Comparison of ENCODE assay signal across 8 cellular contexts in the genomic region with DNA sequence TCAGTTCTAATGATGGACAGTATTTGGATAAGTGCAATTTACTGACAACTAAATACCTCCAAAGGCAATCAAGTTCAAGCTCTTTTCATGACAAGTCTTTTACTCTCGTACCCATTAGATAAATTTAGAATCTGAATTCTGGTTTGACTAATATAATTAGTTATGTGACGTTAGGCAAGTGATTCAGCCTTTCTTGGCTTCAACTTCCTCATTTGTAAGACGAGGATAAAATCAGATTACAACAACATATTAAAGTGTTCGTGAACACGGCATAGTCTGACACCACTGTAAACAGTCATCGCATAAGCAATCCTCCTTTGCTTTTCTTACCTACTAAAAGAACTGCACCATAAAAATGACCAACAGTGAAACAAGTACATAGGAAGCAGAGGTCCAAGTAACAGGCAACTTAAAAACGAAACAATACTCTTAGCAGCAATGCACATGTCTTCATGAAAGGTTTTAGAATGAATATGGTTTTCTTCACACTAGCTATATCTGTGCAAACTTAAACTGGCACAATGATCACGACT. TPM values are rescaled to one million over a fixed set of nuclear protein-coding genes. Genes with fewer than 3 reads are reported as not detected.
DNase-seq lines count a peak whose midpoint lies in the region; ATAC-seq, FAIRE-seq and TF ChIP-seq lines count a peak whose summit lies in the region.

No MANE protein-coding gene starts in this region.

- no peaks in the 10 kb centered on the region for H3K27me3 ChIP-seq in mesenchymal stem cell (ENCODE audit: control insufficient read depth in 1 of 2, insufficient read depth in 1 of 2, low read length in 2 of 2)

- H3K4ac ChIP-seq in mesenchymal stem cell (ENCODE audit: low read depth in 1 of 2, low read length in 2 of 2) = no peak overlapping the region

- no peak overlapping the region for H3K27ac ChIP-seq in mesenchymal stem cell (ENCODE audit: low read length, poor library complexity, severe bottlenecking)

- no peak overlapping the region for H4K91ac ChIP-seq in mesenchymal stem cell (ENCODE audit: low read length)

- no peak overlapping the region for H2BK5ac ChIP-seq in mesenchymal stem cell (ENCODE audit: low read depth, low read length, poor library complexity, severe bottlenecking)

- no peak overlapping the region for H3K23ac ChIP-seq in mesenchymal stem cell (ENCODE audit: low read length in 2 of 2)

- H3K4me2 ChIP-seq in mesenchymal stem cell (ENCODE audit: low read length, poor library complexity, severe bottlenecking) = no peak overlapping the region

- no peaks in the 10 kb centered on the region for H3K4me1 ChIP-seq in mesenchymal stem cell (ENCODE audit: control insufficient read depth, insufficient read depth, low read depth, low read length)

- DNase-seq in GM12891 (ENCODE audit: insufficient read length, low spot score) (no peak), mesenchymal stem cell (no peak), activated gamma-delta T cell (lab: John Stamatoyannopoulos, UW) (no peak), NCI-H748 treated with DMSO at 0.1 percent for 48 hours (lab: John Stamatoyannopoulos, UW) (no peak), Right ventricle myocardium superior (no peak)
- no peak for DNase-seq in stimulated activated CD4-positive, alpha-beta T cell treated with anti-CD3 and anti-CD28 coated beads, Interleukin-1b, Interleukin-23, amount 100 ng/mL, for 48 hours

- H4K8ac ChIP-seq in mesenchymal stem cell (ENCODE audit: low read length) = no peak overlapping the region

- no peak overlapping the region for H2BK12ac ChIP-seq in mesenchymal stem cell (ENCODE audit: low read length in 2 of 2)

- intact Hi-C loops in Right ventricle myocardium superior (cut with DNase I) = no loop called here

- no peak overlapping the region for H3K18ac ChIP-seq in mesenchymal stem cell (ENCODE audit: low read depth in 1 of 2, low read length in 2 of 2)

- WGBS in mesenchymal stem cell = 89% methylated on average over 7 of the region's 8 CpGs

- no peak overlapping the region for H2BK120ac ChIP-seq in mesenchymal stem cell (ENCODE audit: low read depth, low read length)

- no peaks in the 10 kb centered on the region for H3K79me1 ChIP-seq in mesenchymal stem cell (replicated peaks; ENCODE audit: low read length, poor library complexity, severe bottlenecking)

- no peak overlapping the region for H2AFZ ChIP-seq in mesenchymal stem cell (ENCODE audit: low read depth, low read length)

- H3K36me3 ChIP-seq in mesenchymal stem cell (ENCODE audit: control insufficient read depth in 1 of 2, insufficient read depth in 2 of 2, low read depth in 1 of 2, low read length in 2 of 2) = peaks cover 0 to 19% of the 10 kb centered on the region in 2 experiments

- H3K4me3 ChIP-seq in mesenchymal stem cell (ENCODE audit: insufficient read depth in 1 of 2, low read depth in 1 of 2, low read length in 2 of 2) = peak overlapping the region in 1 of 2 experiments; percentile 12

- H3K14ac ChIP-seq in mesenchymal stem cell (ENCODE audit: low read length in 2 of 2) = no peak overlapping the region

- ATAC-seq in HG02588 (IDR thresholded peaks at IDR 0.05; ENCODE audit: unreplicated experiment) (peak; percentile 43), Right ventricle myocardium superior (ENCODE audit: poor library complexity) (no peak)

- TF ChIP-seq POLR2A in GM12891 (IDR thresholded peaks at IDR 0.05; ENCODE audit: low read depth, low read length) (no peak), Raji (IDR thresholded peaks at IDR 0.05; ENCODE audit: insufficient read depth, low read depth, low read length) (0 out of 2 replicates have a peak, but pooled peaks have one; percentile 11)

- no peaks in the 10 kb centered on the region for H3K9me3 ChIP-seq in mesenchymal stem cell (ENCODE audit: control insufficient read depth, low read length)

- H2BK15ac ChIP-seq in mesenchymal stem cell (ENCODE audit: low read depth, poor library complexity, severe bottlenecking) = no peak overlapping the region

- peak; percentile 92 for FAIRE-seq in GM12891 (lab: Jason Lieb, UNC)

- peak overlapping the region; percentile 9 for H3K9ac ChIP-seq in mesenchymal stem cell (ENCODE audit: low read length)

- no peak overlapping the region for H2AK5ac ChIP-seq in mesenchymal stem cell (ENCODE audit: low read length, severe bottlenecking)

TF ChIP-seq in GM12891, 5 proteins besides CTCF, POLR2A, EP300 and RAD21:
- no peak for TF ChIP-seq POU2F2 (IDR thresholded peaks at IDR 0.05; ENCODE audit: low read depth, low read length)
- TF ChIP-seq PAX5 (IDR thresholded peaks at IDR 0.05; ENCODE audit: insufficient read depth, low read length, severe bottlenecking) = no peak
- 0 out of 2 replicates have a peak, but pooled peaks have one; percentile 28 for TF ChIP-seq POLR2AphosphoS5 (IDR thresholded peaks at IDR 0.05; ENCODE audit: low read depth, low read length)
- peak; percentile 62 for TF ChIP-seq SPI1 (IDR thresholded peaks at IDR 0.05; ENCODE audit: low read depth, low read length)
- no peak for TF ChIP-seq TAF1 (IDR thresholded peaks at IDR 0.05; ENCODE audit: low read depth, low read length)

RNA-seq across cellular contexts. Expression of gene COA6, which starts 25.7 kb away (rescaled TPM):
- 64.0 TPM for polyA plus RNA-seq in GM12891 (2012; ENCODE audit: low read depth, missing spikeins)
- polyA plus RNA-seq in mesenchymal stem cell (2013, experiment 1 of 2) = 41.9 TPM
- polyA plus RNA-seq in mesenchymal stem cell (2013, experiment 2 of 2) = 42.9 TPM
- 42.0 TPM for total RNA-seq in Right ventricle myocardium superior
